Comparison of ENCODE assay signal across 15 cellular contexts in genomic region chr9:21294904-21295538, GRCh38. TPM values are rescaled to one million over a fixed set of nuclear protein-coding genes. Genes with fewer than 3 reads are reported as not detected.
DNase-seq lines count a peak whose midpoint lies in the region; ATAC-seq and TF ChIP-seq lines count a peak whose summit lies in the region.
"Had no signal": no experiment of that assay in that cellular context is flagged by ENCODE, and none has a peak within 500 bp of the region (broad histone marks: within the 10 kb centered on the region; RNA-seq: fewer than 3 reads in every experiment).

No MANE protein-coding gene starts in this region.

- no peaks in the 10 kb centered on the region for H3K4me1 ChIP-seq in hepatocyte (ENCODE audit: insufficient read depth)
- H3K4me1 ChIP-seq: psoas muscle had no signal

- H3K27me3 ChIP-seq in hepatocyte (peaks cover 5% of the 10 kb centered on the region), H7 (ENCODE audit: control insufficient read depth, insufficient read depth, low read length) (no peaks in the 10 kb centered on the region; the same call in 1 of the 2 replicates)

- no peak for TF ChIP-seq CTCF in hepatocyte (IDR thresholded peaks at IDR 0.05; ENCODE audit: poor library complexity)
- no peak for TF ChIP-seq CTCF in coronary artery (IDR thresholded peaks at IDR 0.05)

- ATAC-seq in GM18873 (IDR thresholded peaks at IDR 0.05; ENCODE audit: low FRiP score, unreplicated experiment) (peak; percentile 63), HG02610 (IDR thresholded peaks at IDR 0.05; ENCODE audit: unreplicated experiment) (peak; percentile 87), HG03558 (IDR thresholded peaks at IDR 0.05; ENCODE audit: extremely low read depth, unreplicated experiment) (peak; percentile 65)
- ATAC-seq: K562, psoas muscle had no signal

- H3K4me3 ChIP-seq in hepatocyte: no peak overlapping the region
- no peak overlapping the region for H3K4me3 ChIP-seq in H7 (ENCODE audit: insufficient read depth, low read depth, low read length)
- no peak overlapping the region for H3K4me3 ChIP-seq in coronary artery
- H3K4me3 ChIP-seq: K562, psoas muscle had no signal

- WGBS in hepatocyte (ENCODE audit: low lambda C conversion rate, missing lambda C conversion rate): 76% methylated on average over 6 of the region's 6 CpGs

- no peaks in the 10 kb centered on the region for H3K36me3 ChIP-seq in hepatocyte (replicated peaks; ENCODE audit: insufficient read depth, low read depth)
- no peaks in the 10 kb centered on the region for H3K36me3 ChIP-seq in H7 (replicated peaks; ENCODE audit: control insufficient read depth, insufficient read depth, low read length)

- H3K9me2 ChIP-seq in hepatocyte (replicated peaks; ENCODE audit: insufficient read depth): no peaks in the 10 kb centered on the region

- no peaks in the 10 kb centered on the region for H3K9me3 ChIP-seq in hepatocyte (ENCODE audit: low read depth)
- H3K9me3 ChIP-seq: psoas muscle had no signal

- DNase-seq in hepatocyte (ENCODE audit: low spot score) (no peak), H7 (no peak), coronary artery (ENCODE audit: low spot score) (no peak), NCI-H146 treated with DMSO at 0.1 percent for 48 hours (lab: John Stamatoyannopoulos, UW; ENCODE audit: unreplicated experiment) (no peak), C1 segment of cervical spinal cord (lab: John Stamatoyannopoulos, UW) (no peak)
- DNase-seq: activated T-cell treated with anti-CD3 and anti-CD28 coated beads for 4 hours, DMS79 treated with DMSO at 0.1 percent for 48 hours, psoas muscle had no signal

- no peaks in the 10 kb centered on the region for H4K20me1 ChIP-seq in hepatocyte (ENCODE audit: insufficient read depth, poor library complexity, severe bottlenecking)

- H3K79me2 ChIP-seq in hepatocyte: no peaks in the 10 kb centered on the region

- no peak overlapping the region for H3K4me2 ChIP-seq in hepatocyte

- no peak overlapping the region for H2AFZ ChIP-seq in hepatocyte

- H3K27ac ChIP-seq in hepatocyte (peak overlapping the region; percentile 5), coronary artery (no peak overlapping the region)
- H3K27ac ChIP-seq: psoas muscle had no signal

RNA-seq across cellular contexts. Expression of gene IFNA5, which starts 10.1 kb away (rescaled TPM):
- total RNA-seq in hepatocyte: not detected in 2 replicates
- polyA plus RNA-seq in hepatocyte: not detected in 2 replicates
- not detected in 2 replicates for total RNA-seq in H7 (2014; rRNA removed; shearing (Covaris generic))
- total RNA-seq: bronchial epithelial cell; fibroblast of lung; K562; psoas muscle; T-helper 2 cell treated with Interferon-gamma antibody and Interleukin-4, amounts not matched to agents 100 ng/mL and 5 ng/mL, for 36 hours had no signal
- polyA plus RNA-seq: fibroblast of lung, K562 had no signal

RNA-seq across cellular contexts. Expression of gene KLHL9, which starts 40.2 kb away (rescaled TPM):
- total RNA-seq in hepatocyte: 41.6 and 43.1 TPM in 2 replicates
- polyA plus RNA-seq in hepatocyte: 17.5 and 18.6 TPM in 2 replicates
- 12.1 and 12.2 TPM in 2 replicates for total RNA-seq in H7 (2014; rRNA removed; shearing (Covaris generic))
- polyA plus RNA-seq: K562 had no signal

RNA-seq across cellular contexts. Expression of gene IFNA14, which starts 55.2 kb away (rescaled TPM):
- not detected in 2 replicates for total RNA-seq in hepatocyte
- not detected in 2 replicates for polyA plus RNA-seq in hepatocyte
- total RNA-seq in H7 (2014; rRNA removed; shearing (Covaris generic)): not detected in 2 replicates
- total RNA-seq: bronchial epithelial cell; fibroblast of lung; K562; psoas muscle; T-helper 2 cell treated with Interferon-gamma antibody and Interleukin-4, amounts not matched to agents 100 ng/mL and 5 ng/mL, for 36 hours had no signal
- polyA plus RNA-seq: fibroblast of lung, K562, psoas muscle had no signal

RNA-seq across cellular contexts. Expression of gene IFNA6, which starts 55.7 kb away (rescaled TPM):
- not detected in 2 replicates for total RNA-seq in hepatocyte
- not detected in 2 replicates for polyA plus RNA-seq in hepatocyte
- not detected in 2 replicates for total RNA-seq in H7 (2014; rRNA removed; shearing (Covaris generic))
- total RNA-seq: bronchial epithelial cell; fibroblast of lung; K562; psoas muscle; T-helper 2 cell treated with Interferon-gamma antibody and Interleukin-4, amounts not matched to agents 100 ng/mL and 5 ng/mL, for 36 hours had no signal
- polyA plus RNA-seq: fibroblast of lung, K562, psoas muscle had no signal
